ENCODE assay signal across 1 cellular context in genomic region chr15:34721802-34722795, GRCh38.
TF ChIP-seq lines count a peak whose summit lies in the region.

No MANE protein-coding gene starts in this region.

TF ChIP-seq in HepG2, 621 proteins besides CTCF, POLR2A, EP300 and RAD21 (continued from another document):
- TF ChIP-seq PATZ1 (CRISPR knock-in tag; IDR thresholded peaks at IDR 0.05), result peak; percentile 64; the same call in 1 of the 2 replicates
- peak; percentile 14; the same call in 1 of the 2 replicates for TF ChIP-seq ZNF687 (CRISPR knock-in tag; IDR thresholded peaks at IDR 0.05)
- 0 out of 2 replicates have a peak, but pooled peaks have one; percentile 14 for TF ChIP-seq ZNF768 (CRISPR knock-in tag; IDR thresholded peaks at IDR 0.05)
- no peak for TF ChIP-seq GMEB1 (CRISPR knock-in tag; IDR thresholded peaks at IDR 0.05; ENCODE audit: borderline replicate concordance)
- TF ChIP-seq ELK4 (CRISPR knock-in tag; IDR thresholded peaks at IDR 0.05; ENCODE audit: borderline replicate concordance), result no peak
- TF ChIP-seq ELF4 (CRISPR knock-in tag; IDR thresholded peaks at IDR 0.05; ENCODE audit: borderline replicate concordance), result no peak
- no peak for TF ChIP-seq ZBTB8A (CRISPR knock-in tag; IDR thresholded peaks at IDR 0.05; ENCODE audit: borderline replicate concordance, low read depth)
